Comparison of ENCODE assay signal across 22 cellular contexts in the genomic region with DNA sequence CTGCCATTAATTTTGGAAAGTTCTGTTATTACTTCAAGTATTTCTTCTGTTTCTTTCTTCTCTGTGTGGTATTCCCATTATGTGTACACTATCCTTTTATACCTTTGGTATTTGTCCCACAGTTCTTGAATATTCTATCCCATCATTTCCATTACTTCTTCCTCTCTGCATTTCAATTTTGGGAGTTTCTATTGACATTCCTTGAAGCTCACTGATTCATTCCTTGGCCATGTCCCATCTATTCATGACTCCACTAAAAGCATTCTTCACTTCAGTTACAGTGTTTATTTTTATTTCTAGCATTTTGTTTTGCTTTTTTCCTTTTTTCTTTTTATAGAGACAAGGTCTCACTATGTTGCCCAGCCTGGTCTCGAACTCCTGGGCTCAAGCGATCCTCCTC. TPM values are rescaled to one million over a fixed set of nuclear protein-coding genes. Genes with fewer than 3 reads are reported as not detected.
DNase-seq lines count a peak whose midpoint lies in the region; ATAC-seq, FAIRE-seq and TF ChIP-seq lines count a peak whose summit lies in the region.
"Had no signal": no experiment of that assay in that cellular context is flagged by ENCODE, and none has a peak within 500 bp of the region (broad histone marks: within the 10 kb centered on the region; RNA-seq: fewer than 3 reads in every experiment).

No MANE protein-coding gene starts in this region.

- no peaks in the 10 kb centered on the region for H3K4me1 Mint-ChIP-seq in astrocyte (ENCODE audit: low read depth, unreplicated experiment)

- no peak for ATAC-seq in GM21390 (IDR thresholded peaks at IDR 0.05; ENCODE audit: unreplicated experiment)
- ATAC-seq: HCT116, HepG2, Panc1 had no signal

- no peak overlapping the region for H3K4me2 ChIP-seq in astrocyte (ENCODE audit: low read length)
- H3K4me2 ChIP-seq: GM23338, KMS-11 had no signal

- H3K27me3 ChIP-seq in astrocyte (ENCODE audit: insufficient read depth, low read length), result no peaks in the 10 kb centered on the region

- H2AFZ ChIP-seq in astrocyte (ENCODE audit: low read depth, low read length), result no peak overlapping the region
- H2AFZ ChIP-seq: GM23338 had no signal

- peak; percentile 45 for FAIRE-seq in astrocyte (lab: Jason Lieb, UNC)
- FAIRE-seq: HepG2 had no signal

- H3K9ac ChIP-seq in astrocyte (ENCODE audit: low read length), result no peak overlapping the region
- H3K9ac ChIP-seq: KMS-11 had no signal

- H3K27ac Mint-ChIP-seq in astrocyte (ENCODE audit: unreplicated experiment), result no peak overlapping the region
- H3K27ac Mint-ChIP-seq: GM23338 had no signal

- no peaks in the 10 kb centered on the region for H3K4me1 ChIP-seq in astrocyte (ENCODE audit: insufficient read depth, low read length)

- H3K27me3 Mint-ChIP-seq in astrocyte (ENCODE audit: low read depth, unreplicated experiment), result no peaks in the 10 kb centered on the region

- H3K9me3 ChIP-seq in astrocyte (ENCODE audit: insufficient read depth, low read depth, low read length), result no peaks in the 10 kb centered on the region

- no peak overlapping the region for H3K4me3 ChIP-seq in astrocyte (ENCODE audit: insufficient read depth, low read depth, low read length)
- H3K4me3 ChIP-seq in fibroblast of the aortic adventitia (ENCODE audit: low read depth, low read length), result no peak overlapping the region
- H3K4me3 ChIP-seq: GM23338, SK-N-MC had no signal

- H3K79me2 ChIP-seq in astrocyte (ENCODE audit: insufficient read depth, low read length), result no peaks in the 10 kb centered on the region

- no peaks in the 10 kb centered on the region for H3K36me3 Mint-ChIP-seq in astrocyte (ENCODE audit: low read depth, unreplicated experiment)

- no peaks in the 10 kb centered on the region for H3K36me3 ChIP-seq in astrocyte (ENCODE audit: insufficient read depth, low read length)

- H3K27ac ChIP-seq in astrocyte (ENCODE audit: low read depth, low read length), result no peak overlapping the region
- H3K27ac ChIP-seq: KMS-11, SK-N-MC had no signal

- peaks cover 7% of the 10 kb centered on the region for H3K9me3 Mint-ChIP-seq in astrocyte (ENCODE audit: unreplicated experiment)

- DNase-seq in AG08395 (ENCODE audit: low spot score), result peak; percentile 55
- peak; percentile 17 for DNase-seq in GM04503 (ENCODE audit: low read depth)
- DNase-seq in astrocyte (ENCODE audit: low read depth), result peak; percentile 40
- DNase-seq in fibroblast of the aortic adventitia (ENCODE audit: low read depth), result peak; percentile 59
- no peak for DNase-seq in LoVo (ENCODE audit: low spot score)
- DNase-seq in globus pallidus (ENCODE audit: low spot score), result no peak
- no peak for DNase-seq in OCI-M1 (lab: John Stamatoyannopoulos, UW)
- DNase-seq: 8988T, AML-193, COR-L47, DMS153, MM.1S, NCI-H1092 treated with DMSO at 0.1 percent for 48 hours, NCI-H2081 treated with DMSO at 0.1 percent for 48 hours, NCI-H524 had no signal

- TF ChIP-seq CTCF in astrocyte (IDR thresholded peaks at IDR 0.05; ENCODE audit: insufficient read depth, low read depth, low read length), result no peak
- TF ChIP-seq CTCF in fibroblast of the aortic adventitia (IDR thresholded peaks at IDR 0.05; ENCODE audit: insufficient read depth, low read length), result no peak

- H3K4me3 Mint-ChIP-seq in astrocyte (ENCODE audit: unreplicated experiment), result no peak overlapping the region
- H3K4me3 Mint-ChIP-seq: GM23338 had no signal

- no peaks in the 10 kb centered on the region for H4K20me1 ChIP-seq in astrocyte (ENCODE audit: insufficient read depth, low read length)

RNA-seq across cellular contexts. Expression of gene PROC, which starts 30.3 kb away (rescaled TPM):
- total RNA-seq in astrocyte, result 1.0 and 1.5 TPM in 2 replicates
- total RNA-seq in fibroblast of the aortic adventitia (ENCODE audit: low replicate concordance), result not detected in 2 replicates

Comparison
In these comparisons a context has a peak if more than half of its experiments do, and no peak if none do; other contexts are left out.
1. DNase-seq: peak in AG08395 (single experiment), GM04503 (single experiment), astrocyte (single experiment) and fibroblast of the aortic adventitia (single experiment); none in LoVo (single experiment), globus pallidus (single experiment) and OCI-M1 (single experiment).